ENCODE assay signal across 9 cellular contexts in genomic region chr5:43039115-43039467, GRCh38. TPM values are rescaled to one million over a fixed set of nuclear protein-coding genes. Genes with fewer than 3 reads are reported as not detected.
DNase-seq lines count a peak whose midpoint lies in the region; ATAC-seq and TF ChIP-seq lines count a peak whose summit lies in the region.
"Had no signal": no experiment of that assay in that cellular context is flagged by ENCODE, and none has a peak within 500 bp of the region (broad histone marks: within the 10 kb centered on the region; RNA-seq: fewer than 3 reads in every experiment).

No MANE protein-coding gene starts in this region.

- H3K4me3 ChIP-seq in H7 (ENCODE audit: insufficient read depth, low read depth, low read length): peak overlapping the region; percentile 41; the same call in 1 of the 2 replicates
- peak overlapping the region; percentile 73 to 86 for H3K4me3 ChIP-seq in foreskin fibroblast (ENCODE audit: low read depth in 1 of 2, low read length in 2 of 2)
- peak overlapping the region; percentile 84 for H3K4me3 ChIP-seq in skeletal muscle satellite cell (ENCODE audit: low read length)

- H3K4me3 Mint-ChIP-seq in T-helper 17 cell: peak overlapping the region; percentile 99

- no peaks in the 10 kb centered on the region for H3K36me3 Mint-ChIP-seq in T-helper 17 cell (ENCODE audit: low read depth)

- no peak for TF ChIP-seq CTCF in foreskin fibroblast (IDR thresholded peaks at IDR 0.05; ENCODE audit: low read depth, low read length)

- peaks cover 19% of the 10 kb centered on the region for H3K4me1 ChIP-seq in skeletal muscle satellite cell (ENCODE audit: control insufficient read depth, insufficient read depth, low read length)

- H3K9me3 ChIP-seq in T-helper 17 cell (ENCODE audit: control insufficient read depth, low read length, poor library complexity, severe bottlenecking) (no peaks in the 10 kb centered on the region), skeletal muscle satellite cell (replicated peaks; ENCODE audit: low read length) (no peaks in the 10 kb centered on the region)

- H3K27me3 Mint-ChIP-seq in T-helper 17 cell: no peaks in the 10 kb centered on the region

- H3K4me1 Mint-ChIP-seq in T-helper 17 cell: peaks cover 39% of the 10 kb centered on the region

- ATAC-seq in T-helper 17 cell (no peak), HG03520 (IDR thresholded peaks at IDR 0.05; ENCODE audit: unreplicated experiment) (no peak), GM21381 (IDR thresholded peaks at IDR 0.05; ENCODE audit: unreplicated experiment) (no peak)

- no peak for DNase-seq in H7
- no peak for DNase-seq in T-helper 17 cell
- DNase-seq in foreskin fibroblast: no peak
- no peak for DNase-seq in amniotic stem cell (lab: John Stamatoyannopoulos, UW)
- no peak for DNase-seq in NCI-H2107 (lab: John Stamatoyannopoulos, UW)

- H3K4me2 ChIP-seq in skeletal muscle satellite cell (ENCODE audit: low read length): peak overlapping the region; percentile 93

- H3K27me3 ChIP-seq in H7 (ENCODE audit: control insufficient read depth, insufficient read depth, low read length) (peaks cover 94% of the 10 kb centered on the region), skeletal muscle satellite cell (ENCODE audit: control insufficient read depth, insufficient read depth, low read length) (no peaks in the 10 kb centered on the region)
- H3K27me3 ChIP-seq: foreskin keratinocyte had no signal

- peak overlapping the region; percentile 90 for H3K9ac ChIP-seq in skeletal muscle satellite cell (ENCODE audit: low read depth, low read length)

- H3K36me3 ChIP-seq in H7 (replicated peaks; ENCODE audit: control insufficient read depth, insufficient read depth, low read length): no peaks in the 10 kb centered on the region
- H3K36me3 ChIP-seq in skeletal muscle satellite cell (ENCODE audit: insufficient read depth, low read length): no peaks in the 10 kb centered on the region

- peak overlapping the region; percentile 99 for H3K27ac Mint-ChIP-seq in T-helper 17 cell

RNA-seq across cellular contexts. Expression of gene ANXA2R, which starts 1.0 kb away (rescaled TPM):
- total RNA-seq in H7 (2014; rRNA removed; shearing (Covaris generic)): 0.63 and 0.83 TPM in 2 replicates
- 10 to 100 TPM; 33.0 to 44.0 TPM for total RNA-seq in T-helper 17 cell
- 2.0 TPM in 2 replicates for total RNA-seq in skeletal muscle satellite cell (2012; rRNA removed)

Comparison
In these comparisons a context has a peak if more than half of its experiments do, and no peak if none do; other contexts are left out.
1. RNA of gene ANXA2R, which starts 1.0 kb away (total RNA-seq): 33.0 to 44.0 TPM in T-helper 17 cell; 0.63 to 0.83 TPM in H7; every median in the first group is over 10 times any median in the second.
2. Peak in every context shown above with its lines, with median percentiles within 50 percentile points of each other: H3K4me3 ChIP-seq.